ENCODE assay signal across 1 cellular context in genomic region chr11:102523887-102524286, GRCh38.
TF ChIP-seq lines count a peak whose summit lies in the region.

No MANE protein-coding gene starts in this region.

TF ChIP-seq in neural cell, 6 proteins besides CTCF, POLR2A, EP300 and RAD21 (continued from another document):
- TF ChIP-seq POLR2AphosphoS5 (IDR thresholded peaks at IDR 0.05) (no peak), EZH2 (IDR thresholded peaks at IDR 0.05; ENCODE audit: borderline replicate concordance, insufficient read depth, low read length, poor library complexity, severe bottlenecking) (no peak), SMC3 (conservative IDR thresholded peaks at IDR 0.05; ENCODE audit: poor library complexity) (no peak)
